Comparison of ENCODE assay signal across 1 cellular context in the genomic region with DNA sequence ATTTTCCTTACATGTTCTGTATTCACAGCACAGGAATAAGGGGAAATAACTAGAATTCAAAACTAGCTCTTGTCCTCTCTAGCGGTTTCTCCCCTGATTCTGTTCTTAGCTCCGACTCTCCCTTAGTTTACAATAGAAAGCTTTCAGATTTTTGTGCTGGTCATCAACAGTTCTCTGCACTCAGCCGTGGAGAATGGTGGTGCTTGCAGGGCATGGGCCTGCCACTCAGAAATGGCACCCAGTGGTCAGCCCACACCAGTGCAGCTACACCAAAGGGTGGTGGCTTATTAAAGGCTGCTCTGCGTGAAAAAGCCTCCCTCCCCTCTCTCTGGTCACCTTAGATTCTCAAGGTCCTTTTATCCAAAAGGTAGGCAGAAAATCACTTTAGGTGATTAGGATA.
TF ChIP-seq lines count a peak whose summit lies in the region.

No MANE protein-coding gene starts in this region.

TF ChIP-seq in IMR-90, 13 proteins besides CTCF, POLR2A, EP300 and RAD21:
- TF ChIP-seq MAZ (IDR thresholded peaks at IDR 0.05; ENCODE audit: borderline replicate concordance, low read depth, low read length) (no peak), BHLHE40 (IDR thresholded peaks at IDR 0.05; ENCODE audit: low read depth, low read length) (no peak), SMC3 (IDR thresholded peaks at IDR 0.05; ENCODE audit: low read depth, low read length) (no peak), NFE2L2 (IDR thresholded peaks at IDR 0.05; ENCODE audit: low read depth, low read length) (no peak), FOS (IDR thresholded peaks at IDR 0.05; ENCODE audit: low read depth, low read length) (no peak), MAFK (IDR thresholded peaks at IDR 0.05; ENCODE audit: low read depth, low read length) (no peak), CEBPB (IDR thresholded peaks at IDR 0.05; ENCODE audit: low read depth, low read length) (no peak), RCOR1 (IDR thresholded peaks at IDR 0.05; ENCODE audit: insufficient replicate concordance, low read length) (no peak), CHD1 (IDR thresholded peaks at IDR 0.05; ENCODE audit: low read depth, low read length) (no peak), RFX5 (IDR thresholded peaks at IDR 0.05; ENCODE audit: low read depth, low read length) (no peak), MXI1 (IDR thresholded peaks at IDR 0.05; ENCODE audit: borderline replicate concordance, low read depth, low read length) (no peak)
- TF ChIP-seq, protein P1, sequence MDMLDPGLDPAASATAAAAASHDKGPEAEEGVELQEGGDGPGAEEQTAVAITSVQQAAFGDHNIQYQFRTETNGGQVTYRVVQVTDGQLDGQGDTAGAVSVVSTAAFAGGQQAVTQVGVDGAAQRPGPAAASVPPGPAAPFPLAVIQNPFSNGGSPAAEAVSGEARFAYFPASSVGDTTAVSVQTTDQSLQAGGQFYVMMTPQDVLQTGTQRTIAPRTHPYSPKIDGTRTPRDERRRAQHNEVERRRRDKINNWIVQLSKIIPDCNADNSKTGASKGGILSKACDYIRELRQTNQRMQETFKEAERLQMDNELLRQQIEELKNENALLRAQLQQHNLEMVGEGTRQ (IDR thresholded peaks at IDR 0.05; ENCODE audit: low read depth, low read length) = no peak
- TF ChIP-seq, protein P2, sequence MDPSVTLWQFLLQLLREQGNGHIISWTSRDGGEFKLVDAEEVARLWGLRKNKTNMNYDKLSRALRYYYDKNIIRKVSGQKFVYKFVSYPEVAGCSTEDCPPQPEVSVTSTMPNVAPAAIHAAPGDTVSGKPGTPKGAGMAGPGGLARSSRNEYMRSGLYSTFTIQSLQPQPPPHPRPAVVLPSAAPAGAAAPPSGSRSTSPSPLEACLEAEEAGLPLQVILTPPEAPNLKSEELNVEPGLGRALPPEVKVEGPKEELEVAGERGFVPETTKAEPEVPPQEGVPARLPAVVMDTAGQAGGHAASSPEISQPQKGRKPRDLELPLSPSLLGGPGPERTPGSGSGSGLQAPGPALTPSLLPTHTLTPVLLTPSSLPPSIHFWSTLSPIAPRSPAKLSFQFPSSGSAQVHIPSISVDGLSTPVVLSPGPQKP (IDR thresholded peaks at IDR 0.05; ENCODE audit: borderline replicate concordance, low read depth, low read length) = no peak
